In genomic region chr9:69122086-69122390, GRCh38 we compare ENCODE assay signal across 1 cellular context.
TF ChIP-seq lines count a peak whose summit lies in the region.

No MANE protein-coding gene starts in this region.

TF ChIP-seq in H1, 55 proteins besides CTCF, POLR2A, EP300 and RAD21 (continued from another document):
- TF ChIP-seq CHD7 (IDR thresholded peaks at IDR 0.05; ENCODE audit: insufficient replicate concordance, low read length), result no peak
- no peak for TF ChIP-seq HDAC6 (IDR thresholded peaks at IDR 0.05; ENCODE audit: low read depth, low read length)
- no peak for TF ChIP-seq YY1 (IDR thresholded peaks at IDR 0.05; ENCODE audit: low read depth, low read length)
TF ChIP-seq in H1: peak in this region for 0.
